19 cellular contexts compared by ENCODE assay signal in the genomic region with DNA sequence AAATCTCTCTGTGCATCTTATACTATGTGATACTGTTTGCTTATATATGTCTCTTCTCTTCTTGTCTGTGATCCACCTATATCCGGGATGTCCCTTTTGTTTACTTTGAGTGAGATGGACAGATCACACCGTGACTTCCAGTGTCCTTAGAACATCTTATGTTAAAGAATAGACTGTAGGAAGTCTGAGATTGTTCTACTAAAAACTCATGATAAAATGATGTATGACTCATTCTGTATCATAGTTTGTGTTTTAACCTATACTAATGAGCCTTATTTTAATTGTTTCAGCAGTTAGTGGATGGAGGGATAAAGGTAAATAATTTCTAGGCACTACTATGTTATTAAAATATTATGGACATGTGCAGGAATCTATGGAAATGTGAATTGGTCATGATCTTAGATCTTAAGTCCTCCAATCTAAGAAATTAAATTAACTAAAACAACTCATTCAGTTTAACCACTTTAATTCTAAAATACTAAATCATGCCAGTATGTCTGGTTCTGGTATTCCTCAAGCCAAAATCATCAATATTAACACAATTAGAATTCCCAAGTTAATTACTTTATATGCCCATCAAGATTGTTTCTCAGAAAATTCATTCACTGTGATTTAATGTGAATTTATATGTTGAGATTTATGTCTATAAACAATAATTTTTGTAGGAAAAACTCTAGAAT. TPM values are rescaled to one million over a fixed set of nuclear protein-coding genes. Genes with fewer than 3 reads are reported as not detected.
DNase-seq lines count a peak whose midpoint lies in the region; ATAC-seq, FAIRE-seq and TF ChIP-seq lines count a peak whose summit lies in the region.
"Had no signal": no experiment of that assay in that cellular context is flagged by ENCODE, and none has a peak within 500 bp of the region (broad histone marks: within the 10 kb centered on the region; RNA-seq: fewer than 3 reads in every experiment).

No MANE protein-coding gene starts in this region.

- no peaks in the 10 kb centered on the region for H3K9me1 ChIP-seq in keratinocyte (ENCODE audit: control insufficient read depth, extremely low read depth, insufficient read depth, low read length)

- FAIRE-seq in bronchial epithelial cell (lab: Jason Lieb, UNC) (no peak), keratinocyte (lab: Jason Lieb, UNC) (peak; percentile 36)
- FAIRE-seq: G401.6, GM12891 had no signal

- no peaks in the 10 kb centered on the region for H3K27me3 ChIP-seq in PC-3 (ENCODE audit: low read length)
- no peaks in the 10 kb centered on the region for H3K27me3 ChIP-seq in bronchial epithelial cell (ENCODE audit: control insufficient read depth, insufficient read depth, low read length)
- no peaks in the 10 kb centered on the region for H3K27me3 ChIP-seq in keratinocyte (ENCODE audit: control insufficient read depth, extremely low read depth, insufficient read depth, low read length)
- no peaks in the 10 kb centered on the region for H3K27me3 ChIP-seq in gastroesophageal sphincter
- H3K27me3 ChIP-seq: BLaER1 had no signal

- no peak for TF ChIP-seq EP300 in gastroesophageal sphincter (IDR thresholded peaks at IDR 0.05)

- intact Hi-C loops in PC-3 (cut with micrococcal nuclease) = no loop called here

- ATAC-seq in PC-3 = peak; percentile 85
- ATAC-seq in gastroesophageal sphincter = no peak
- ATAC-seq in HG03442 (IDR thresholded peaks at IDR 0.05; ENCODE audit: unreplicated experiment) = no peak
- no peak for ATAC-seq in GM21737 (IDR thresholded peaks at IDR 0.05; ENCODE audit: unreplicated experiment)
- ATAC-seq: HCT116 had no signal

- no peak overlapping the region for H3K4me2 ChIP-seq in PC-3 (ENCODE audit: low read length)
- H3K4me2 ChIP-seq in keratinocyte (ENCODE audit: control insufficient read depth, extremely low read depth, insufficient read depth, low read depth, low read length) = peak overlapping the region; percentile 34
- H3K4me2 ChIP-seq: BLaER1 had no signal

- H4K20me1 ChIP-seq in PC-3 (ENCODE audit: low read length) = no peaks in the 10 kb centered on the region
- no peaks in the 10 kb centered on the region for H4K20me1 ChIP-seq in keratinocyte (ENCODE audit: control insufficient read depth, extremely low read depth, insufficient read depth, low read length)
- H4K20me1 ChIP-seq: BLaER1 had no signal

- BruUV-seq in PC-3 (replicated peaks; lab: Mats Ljungman, UMichigan) = no TSS peak

- 0 out of 2 replicates have a peak, but pooled peaks cover 3% of the 10 kb centered on the region for H3K9me2 ChIP-seq in PC-3 (replicated peaks; ENCODE audit: low read length)

- H2AFZ ChIP-seq in PC-3 (ENCODE audit: low read length) (no peak overlapping the region), keratinocyte (ENCODE audit: control insufficient read depth, low read length) (peak overlapping the region; percentile 28)

- no peak for TF ChIP-seq POLR2A in gastroesophageal sphincter (IDR thresholded peaks at IDR 0.05)

- dilution Hi-C loops in keratinocyte (cut with MboI; ENCODE audit: extremely low pct_ligation_motif_present, low sequenced_read_pairs) = no loop called here

- no peaks in the 10 kb centered on the region for H3F3A ChIP-seq in PC-3 (ENCODE audit: low read length, unreplicated experiment)

- H3K4me3 ChIP-seq in PC-3 (ENCODE audit: low read length) (no peak overlapping the region), bronchial epithelial cell (ENCODE audit: low read depth, low read length) (no peak overlapping the region), keratinocyte (ENCODE audit: control insufficient read depth in 2 of 3, extremely low read depth in 1 of 3, insufficient read depth in 2 of 3, low read depth in 1 of 3, low read length in 3 of 3) (no peak overlapping the region), gastroesophageal sphincter (no peak overlapping the region)
- H3K4me3 ChIP-seq: BLaER1 had no signal

- H3K36me3 ChIP-seq in PC-3 (ENCODE audit: low read depth, low read length) (0 out of 2 replicates have a peak, but pooled peaks cover 4% of the 10 kb centered on the region), bronchial epithelial cell (ENCODE audit: control insufficient read depth, insufficient read depth, low read length) (peaks cover 1% of the 10 kb centered on the region), keratinocyte (ENCODE audit: control insufficient read depth in 2 of 2, extremely low read depth in 1 of 2, insufficient read depth in 2 of 2, low read length in 2 of 2) (no peaks in the 10 kb centered on the region), gastroesophageal sphincter (peaks cover 0 to 4% of the 10 kb centered on the region in 2 donors)
- H3K36me3 ChIP-seq: BLaER1 had no signal

- H3K9me3 ChIP-seq in PC-3 (ENCODE audit: low read length) (no peaks in the 10 kb centered on the region), keratinocyte (ENCODE audit: control insufficient read depth, low read depth, low read length) (no peaks in the 10 kb centered on the region), gastroesophageal sphincter (no peaks in the 10 kb centered on the region)
- H3K9me3 ChIP-seq: BLaER1 had no signal

- CTCF ChIA-PET in PC-3 (lab: Charles Lee) = no interaction called here

- POLR2A ChIA-PET in PC-3 (lab: Charles Lee; ENCODE audit: unreplicated experiment) = no interaction called here

- 67 to 86% methylated on average over 2 of the region's 2 CpGs for WGBS in gastroesophageal sphincter (ENCODE audit: low coverage in 1 of 2), 2 donors

- H3K4me1 ChIP-seq in PC-3 (ENCODE audit: insufficient read depth, low read length) (peaks cover 10% of the 10 kb centered on the region), keratinocyte (ENCODE audit: control insufficient read depth, extremely low read depth, insufficient read depth, low read length) (peaks cover 28% of the 10 kb centered on the region), gastroesophageal sphincter (peaks cover 0 to 32% (median 7%) of the 10 kb centered on the region in 3 donors)
- H3K4me1 ChIP-seq: BLaER1 had no signal

- H3K79me2 ChIP-seq in PC-3 (ENCODE audit: low read length) (no peaks in the 10 kb centered on the region), keratinocyte (ENCODE audit: control insufficient read depth, insufficient read depth, low read length) (no peaks in the 10 kb centered on the region)

- no peak for TF ChIP-seq CTCF in PC-3 (conservative IDR thresholded peaks at IDR 0.05; ENCODE audit: low read depth, low read length)
- TF ChIP-seq CTCF in bronchial epithelial cell (IDR thresholded peaks at IDR 0.05; ENCODE audit: insufficient read depth, low read length, severe bottlenecking) = no peak
- no peak for TF ChIP-seq CTCF in keratinocyte (optimal IDR thresholded peaks at IDR 0.05 in 1 of 3, IDR thresholded peaks at IDR 0.05 in 1 of 3, conservative IDR thresholded peaks at IDR 0.05 in 1 of 3; ENCODE audit: extremely low read depth in 1 of 3, insufficient read depth in 2 of 3, low read length in 3 of 3)
- TF ChIP-seq CTCF in gastroesophageal sphincter (IDR thresholded peaks at IDR 0.05) = no peak

- DNase-seq in DMS53 (lab: John Stamatoyannopoulos, UW) = peak; percentile 37
- no peak for DNase-seq in DMS53 treated with DMSO at 0.1 percent for 48 hours (lab: John Stamatoyannopoulos, UW; ENCODE audit: unreplicated experiment)
- peak; percentile 37 for DNase-seq in PC-3
- DNase-seq in bronchial epithelial cell (ENCODE audit: low read depth) = peak; percentile 70
- no peak for DNase-seq in keratinocyte (ENCODE audit: low read depth, low spot score)
- DNase-seq: AML-193; CD8-positive, alpha-beta memory T cell; DMS 273 treated with DMSO at 0.1 percent for 48 hours; DMS79 treated with DMSO at 0.1 percent for 48 hours; EL; IMR-90 had no signal

- H3K27ac ChIP-seq in PC-3 (ENCODE audit: low read length) (no peak overlapping the region), keratinocyte (ENCODE audit: control insufficient read depth, insufficient read depth, low read length) (peak overlapping the region; percentile 3), gastroesophageal sphincter (no peak overlapping the region)
- H3K27ac ChIP-seq: 22Rv1, BLaER1 had no signal

- H3K9ac ChIP-seq in PC-3 (ENCODE audit: low read length) = no peak overlapping the region
- no peak overlapping the region for H3K9ac ChIP-seq in keratinocyte (ENCODE audit: control insufficient read depth, extremely low read depth, insufficient read depth, low read length)
- H3K9ac ChIP-seq: BLaER1 had no signal

RNA-seq across cellular contexts. Expression of a gene that starts 32.0 kb away (rescaled TPM):
- total RNA-seq in PC-3 (2014; rRNA removed) (13.9 and 14.0 TPM in 2 replicates), bronchial epithelial cell (10.5 and 13.8 TPM in 2 replicates), gastroesophageal sphincter (10 to 100 TPM; 16.2 to 34.2 (median 27.1) TPM)
- polyA plus RNA-seq in keratinocyte = 8.3 to 14.3 TPM (median 10.9 TPM) in 3 replicates
- polyA plus RNA-seq in keratinocyte (2011; ENCODE audit: low read depth) = 5.0 TPM
- 2.7 and 6.3 TPM in 2 replicates for polyA plus RNA-seq in keratinocyte (2011; cell fraction: cytosol; rRNA removed)
- polyA plus RNA-seq in keratinocyte (2011; cell fraction: nucleus; rRNA removed) = 16.3 and 19.7 TPM in 2 replicates
- 9.8 and 12.7 TPM in 2 replicates for polyA plus RNA-seq in keratinocyte (2012; ENCODE audit: low replicate concordance)
- 27.1 to 59.0 TPM (median 50.8 TPM) in 3 replicates for polyA minus RNA-seq in keratinocyte
- polyA minus RNA-seq in keratinocyte (2011; cell fraction: cytosol; rRNA and poly(A)+ RNA removed) = 25.1 TPM
- polyA minus RNA-seq in keratinocyte (2011; cell fraction: nucleus; rRNA and poly(A)+ RNA removed) = 65.6 and 86.9 TPM in 2 replicates
- polyA plus RNA-seq: CD8-positive, alpha-beta memory T cell had no signal

Comparison
In these comparisons a context has a peak if more than half of its experiments do, and no peak if none do; other contexts are left out.
1. DNase-seq: peak in DMS53 (single experiment), PC-3 (single experiment) and bronchial epithelial cell (single experiment); none in DMS53 treated with DMSO at 0.1 percent for 48 hours (single experiment) and keratinocyte (single experiment).